In genomic region chr22:40758390-40758789, GRCh38 we compare ENCODE assay signal across 22 cellular contexts.
DNase-seq lines count a peak whose midpoint lies in the region; ATAC-seq, FAIRE-seq and TF ChIP-seq lines count a peak whose summit lies in the region.
"Had no signal": no experiment of that assay in that cellular context is flagged by ENCODE, and none has a peak within 500 bp of the region (broad histone marks: within the 10 kb centered on the region; RNA-seq: fewer than 3 reads in every experiment).

No MANE protein-coding gene starts in this region.

- peaks cover 0 to 4% (median 0%) of the 10 kb centered on the region in 3 donors for H3K36me3 Mint-ChIP-seq in immature natural killer cell
- H3K36me3 Mint-ChIP-seq: stimulated activated effector memory CD8-positive, alpha-beta T cell treated with anti-CD3 and anti-CD28 coated beads, Interleukin-12 subunit alpha, Interleukin-12 subunit beta, amount 100 ng/mL, for 72 hours had no signal

- TF ChIP-seq CTCF in C4-2B (conservative IDR thresholded peaks at IDR 0.05): no peak
- no peak for TF ChIP-seq CTCF in RWPE2 (IDR thresholded peaks at IDR 0.05; ENCODE audit: poor library complexity, severe bottlenecking)
- TF ChIP-seq CTCF in heart left ventricle (IDR thresholded peaks at IDR 0.05): no peak
- TF ChIP-seq CTCF in kidney (IDR thresholded peaks at IDR 0.05; ENCODE audit: borderline replicate concordance, extremely low read depth, insufficient read depth): no peak

- TF ChIP-seq POLR2A in heart left ventricle (IDR thresholded peaks at IDR 0.05): no peak

- H3K27ac Mint-ChIP-seq in immature natural killer cell: no peak overlapping the region
- H3K27ac Mint-ChIP-seq: activated T-cell treated with anti-CD3 and anti-CD28 coated beads, Interleukin-2, amount 50 U/mL, for 72 hours; stimulated activated effector memory CD8-positive, alpha-beta T cell treated with anti-CD3 and anti-CD28 coated beads, Interleukin-12 subunit alpha, Interleukin-12 subunit beta, amount 100 ng/mL, for 72 hours had no signal

- H3K9ac ChIP-seq in kidney (ENCODE audit: low read length in 2 of 2): no peak overlapping the region

- H3K4me3 ChIP-seq in RWPE2 (ENCODE audit: severe bottlenecking): no peak overlapping the region
- H3K4me3 ChIP-seq in heart left ventricle: no peak overlapping the region
- H3K4me3 ChIP-seq in kidney (ENCODE audit: low read length in 2 of 2): no peak overlapping the region
- H3K4me3 ChIP-seq: lung, right lobe of liver, upper lobe of left lung had no signal

- WGBS in heart left ventricle, 4 donors: 90 to 97% (median 94%) methylated on average over 3 of the region's 3 CpGs

- H3K9me3 ChIP-seq in RWPE2 (ENCODE audit: severe bottlenecking) (no peaks in the 10 kb centered on the region), heart left ventricle (no peaks in the 10 kb centered on the region), kidney (ENCODE audit: control insufficient read depth in 1 of 2, low read length in 2 of 2) (no peaks in the 10 kb centered on the region)
- H3K9me3 ChIP-seq: right lobe of liver, upper lobe of left lung had no signal

- H3K9me3 Mint-ChIP-seq in immature natural killer cell: no peaks in the 10 kb centered on the region
- H3K9me3 Mint-ChIP-seq: activated T-cell treated with anti-CD3 and anti-CD28 coated beads, Interleukin-2, amount 50 U/mL, for 72 hours; stimulated activated effector memory CD8-positive, alpha-beta T cell treated with anti-CD3 and anti-CD28 coated beads, Interleukin-12 subunit alpha, Interleukin-12 subunit beta, amount 100 ng/mL, for 72 hours had no signal

- FAIRE-seq in kidney (lab: Jason Lieb, UNC): no peak

- peak; percentile 13 for DNase-seq in HT-29 (ENCODE audit: low spot score)
- DNase-seq in RWPE2 (ENCODE audit: low spot score): no peak
- no peak for DNase-seq in left colon
- no peak for DNase-seq in immature natural killer cell
- DNase-seq in heart left ventricle: no peak
- DNase-seq in kidney: no peak
- DNase-seq: activated CD4-positive, alpha-beta T cell treated with anti-CD3 and anti-CD28 coated beads, Interleukin-2, amount 50 U/mL, for 1 hour; activated naive CD4-positive, alpha-beta T cell treated with Interleukin-2 at 50 U/mL for 16 hours; activated T-cell treated with anti-CD3 and anti-CD28 coated beads, Interleukin-2, amount 50 U/mL, for 72 hours; C1 segment of cervical spinal cord; cerebellar nuclear complex; glutamatergic neuron; KG1; NCI-H1417 treated with DMSO at 0.1 percent for 48 hours; NCI-H526; right lobe of liver; stimulated activated CD4-positive, alpha-beta T cell treated with anti-CD3 and anti-CD28 coated beads, Interleukin-4, amount 100 ng/mL, for 24 hours; upper lobe of left lung; WERI-Rb-1 had no signal

- H3K27ac ChIP-seq in C4-2B (peak overlapping the region; percentile 42; the same call in 1 of the 2 replicates), RWPE2 (ENCODE audit: poor library complexity, severe bottlenecking) (peak overlapping the region; percentile 71), heart left ventricle (no peak overlapping the region), kidney (ENCODE audit: low read depth in 2 of 2, low read length in 2 of 2) (no peak overlapping the region)
- H3K27ac ChIP-seq: right lobe of liver, upper lobe of left lung, WERI-Rb-1 had no signal

- H3K4me1 ChIP-seq in RWPE2 (ENCODE audit: insufficient read depth, poor library complexity, severe bottlenecking) (peaks cover 22% of the 10 kb centered on the region), heart left ventricle (no peaks in the 10 kb centered on the region), kidney (ENCODE audit: control insufficient read depth in 1 of 2, insufficient read depth in 1 of 2, low read depth in 1 of 2, low read length in 2 of 2) (no peaks in the 10 kb centered on the region)
- H3K4me1 ChIP-seq: right lobe of liver, upper lobe of left lung had no signal

- H3K27me3 ChIP-seq in RWPE2 (ENCODE audit: insufficient read depth, poor library complexity, severe bottlenecking) (no peaks in the 10 kb centered on the region), heart left ventricle (no peaks in the 10 kb centered on the region)
- H3K27me3 ChIP-seq: right lobe of liver, upper lobe of left lung had no signal

- ATAC-seq in RWPE2 (ENCODE audit: low read depth) (peak; percentile 85), left colon (peak; percentile 49), heart left ventricle (no peak)
- ATAC-seq: activated T-cell treated with anti-CD3 and anti-CD28 coated beads, Interleukin-2, amount 50 U/mL, for 72 hours; right lobe of liver; stimulated activated effector memory CD8-positive, alpha-beta T cell treated with anti-CD3 and anti-CD28 coated beads, Interleukin-12 subunit alpha, Interleukin-12 subunit beta, amount 100 ng/mL, for 72 hours had no signal

- no peaks in the 10 kb centered on the region for H3K36me3 ChIP-seq in RWPE2 (ENCODE audit: low read depth)
- no peaks in the 10 kb centered on the region for H3K36me3 ChIP-seq in heart left ventricle
- no peaks in the 10 kb centered on the region for H3K36me3 ChIP-seq in kidney (ENCODE audit: control insufficient read depth in 1 of 2, insufficient read depth in 2 of 2, low read length in 2 of 2)
- H3K36me3 ChIP-seq: right lobe of liver, upper lobe of left lung, WERI-Rb-1 had no signal

- H3K27me3 Mint-ChIP-seq in immature natural killer cell (ENCODE audit: low read depth in 3 of 3): peaks cover 0 to 2% (median 2%) of the 10 kb centered on the region in 3 donors

- H3K4me1 Mint-ChIP-seq in immature natural killer cell: no peaks in the 10 kb centered on the region
- H3K4me1 Mint-ChIP-seq: stimulated activated effector memory CD8-positive, alpha-beta T cell treated with anti-CD3 and anti-CD28 coated beads, Interleukin-12 subunit alpha, Interleukin-12 subunit beta, amount 100 ng/mL, for 72 hours had no signal

- intact Hi-C loops in left colon (cut with DNase I, micrococcal nuclease) (no loop called here), heart left ventricle (cut with DNase I) (loop anchor here in 6 of 10 donors (2.0 to 10.0 kb wide), 6 partner anchors 74 to 334 kb away; no protein-coding TSS in a partner anchor), kidney (cut with DNase I) (no loop called here)

- no peak overlapping the region for H3K4me3 Mint-ChIP-seq in immature natural killer cell
- H3K4me3 Mint-ChIP-seq: activated T-cell treated with anti-CD3 and anti-CD28 coated beads, Interleukin-2, amount 50 U/mL, for 72 hours; stimulated activated effector memory CD8-positive, alpha-beta T cell treated with anti-CD3 and anti-CD28 coated beads, Interleukin-12 subunit alpha, Interleukin-12 subunit beta, amount 100 ng/mL, for 72 hours had no signal

Comparison
In these comparisons a context has a peak if more than half of its experiments do, and no peak if none do; other contexts are left out.
1. H3K27ac ChIP-seq: peak in C4-2B (single experiment) and RWPE2 (single experiment); none in heart left ventricle (0 of 12) and kidney (0 of 2).
2. ATAC-seq: peak in RWPE2 (single experiment) and left colon (single experiment); none in heart left ventricle (0 of 4).
3. intact Hi-C loops: an anchor here in heart left ventricle (2.0 to 10.0 kb wide); none called in left colon and kidney.